21 cellular contexts compared by ENCODE assay signal in genomic region chr18:24586662-24587360, GRCh38.
A peak's percentile ranks its signal among the peaks of the same experiment; 100 is the strongest.
DNase-seq lines count a peak whose midpoint lies in the region; ATAC-seq and TF ChIP-seq lines count a peak whose summit lies in the region.
"Had no signal": no experiment of that assay in that cellular context is flagged by ENCODE, and none has a peak within 500 bp of the region (broad histone marks: within the 10 kb centered on the region; RNA-seq: fewer than 3 reads in every experiment).

No MANE protein-coding gene starts in this region.

- intact Hi-C loops in esophagus muscularis mucosa (cut with DNase I) (no loop called here), sciatic nerve (cut with DNase I) (no loop called here)

- H2AFZ ChIP-seq in H9 (ENCODE audit: low read length) = no peak overlapping the region

- DNase-seq in H9 = no peak
- DNase-seq in SJCRH30 = peak; percentile 37 to 81
- peak; percentile 83 for DNase-seq in esophagus muscularis mucosa (ENCODE audit: extremely low spot score)
- no peak for DNase-seq in sciatic nerve (ENCODE audit: low spot score)
- no peak for DNase-seq in iPS-NIHi7 (ENCODE audit: extremely low spot score)
- DNase-seq in caudate nucleus (lab: John Stamatoyannopoulos, UW) = no peak
- DNase-seq: AML-193; CD4-positive, alpha-beta T cell; H7; MM.1S; NCI-H2029; NCI-H446 treated with DMSO at 0.1 percent for 48 hours; NCI-H526; SHP77 treated with DMSO at 0.1 percent for 48 hours had no signal

- H4K5ac ChIP-seq in H9 (ENCODE audit: insufficient read length, low read depth, low read length) = no peak overlapping the region

- peaks cover 29 to 34% of the 10 kb centered on the region in 2 experiments for H3K4me1 Mint-ChIP-seq in H9

- no peak overlapping the region for H3K4ac ChIP-seq in H9 (ENCODE audit: low read depth, low read length)

- no peak overlapping the region for H3T11ph ChIP-seq in H9 (ENCODE audit: low read length)

- no peak overlapping the region for H2BK5ac ChIP-seq in H9 (ENCODE audit: insufficient read length, low read length)

- H4K8ac ChIP-seq in H9 (replicated peaks; ENCODE audit: insufficient read length, low read depth, low read length) = no peak overlapping the region

- H3K79me2 ChIP-seq in H9 (ENCODE audit: insufficient read depth, low read length) = no peaks in the 10 kb centered on the region

- no peak for TF ChIP-seq EP300 in esophagus muscularis mucosa (IDR thresholded peaks at IDR 0.05)

- no peak overlapping the region for H4K91ac ChIP-seq in H9 (ENCODE audit: insufficient read length, low read depth, low read length)

- peaks cover 19% of the 10 kb centered on the region for H3K4me1 ChIP-seq in H9 (ENCODE audit: insufficient read depth, low read length)
- H3K4me1 ChIP-seq in SJCRH30 = peaks cover 43% of the 10 kb centered on the region
- no peaks in the 10 kb centered on the region for H3K4me1 ChIP-seq in esophagus muscularis mucosa
- H3K4me1 ChIP-seq: BLaER1 treated with 17β-estradiol and CSF1 and Interleukin-3, amounts not matched to agents 10 nM and 100 nM had no signal

- H3K18ac ChIP-seq in H9 (ENCODE audit: insufficient read length, low read depth, low read length) = no peak overlapping the region

- no peak overlapping the region for H3K23ac ChIP-seq in H9 (ENCODE audit: insufficient read length, low read depth, low read length)

- no peak overlapping the region for H2BK12ac ChIP-seq in H9 (ENCODE audit: insufficient read length, low read depth, low read length)

- TF ChIP-seq CTCF in H9 (conservative IDR thresholded peaks at IDR 0.05) (no peak), esophagus muscularis mucosa (IDR thresholded peaks at IDR 0.05) (no peak)

- H3K14ac ChIP-seq in H9 (ENCODE audit: insufficient read depth, low read length) = no peak overlapping the region

- TF ChIP-seq POLR2A in esophagus muscularis mucosa (IDR thresholded peaks at IDR 0.05; ENCODE audit: low read depth) = no peak

- H3K27me3 ChIP-seq in H9 (ENCODE audit: insufficient read depth, low read length) (no peaks in the 10 kb centered on the region), SJCRH30 (no peaks in the 10 kb centered on the region), esophagus muscularis mucosa (peaks cover 0 to 23% (median 0%) of the 10 kb centered on the region in 4 donors)
- H3K27me3 ChIP-seq: BLaER1 treated with 17β-estradiol and CSF1 and Interleukin-3, amounts not matched to agents 10 nM and 100 nM had no signal

- no peak overlapping the region for H3K9ac ChIP-seq in H9 (ENCODE audit: extremely low read depth, insufficient read length, low read length)
- H3K9ac ChIP-seq: BLaER1 treated with 17β-estradiol and CSF1 and Interleukin-3, amounts not matched to agents 10 nM and 100 nM; KMS-11 had no signal

- no peaks in the 10 kb centered on the region for H3K27me3 Mint-ChIP-seq in H9 (ENCODE audit: low read depth)

- WGBS in H9 (ENCODE audit: extremely low coverage, insufficient read length, low lambda C conversion rate) = no CpG with 5 or more reads among the region's 5 CpGs
- 92% methylated on average over 5 of the region's 5 CpGs for WGBS in esophagus muscularis mucosa

- no peak overlapping the region for H2BK20ac ChIP-seq in H9 (ENCODE audit: low read depth, low read length, poor library complexity, severe bottlenecking)

- no peak overlapping the region for H2AK5ac ChIP-seq in H9 (ENCODE audit: insufficient read length, low read length)

- H3K36me3 ChIP-seq in SJCRH30 (no peaks in the 10 kb centered on the region), esophagus muscularis mucosa (no peaks in the 10 kb centered on the region)
- H3K36me3 ChIP-seq: BLaER1 treated with 17β-estradiol and CSF1 and Interleukin-3, amounts not matched to agents 10 nM and 100 nM had no signal

- no peaks in the 10 kb centered on the region for H3K23me2 ChIP-seq in H9 (ENCODE audit: insufficient read length, low read depth, low read length, poor library complexity, severe bottlenecking)

- H3K4me3 Mint-ChIP-seq in H9 = no peak overlapping the region; a peak in 1 of 5 replicates
- H3K4me3 Mint-ChIP-seq: CD4-positive, alpha-beta T cell had no signal

- ATAC-seq in sciatic nerve = peak; percentile 44
- no peak for ATAC-seq in HG02678 (IDR thresholded peaks at IDR 0.05; ENCODE audit: unreplicated experiment)
- no peak for ATAC-seq in GM18867 (IDR thresholded peaks at IDR 0.05; ENCODE audit: unreplicated experiment)
- ATAC-seq: GM12878, Panc1 had no signal

- H3K56ac ChIP-seq in H9 (ENCODE audit: insufficient read length, low read depth, low read length) = no peak overlapping the region

- H3K9me3 ChIP-seq in H9 (ENCODE audit: control insufficient read depth, low read depth, low read length) (no peaks in the 10 kb centered on the region), SJCRH30 (replicated peaks) (no peaks in the 10 kb centered on the region), esophagus muscularis mucosa (no peaks in the 10 kb centered on the region)

- H2BK15ac ChIP-seq in H9 (ENCODE audit: low read depth, low read length) = no peak overlapping the region

- no peak overlapping the region for H3K4me2 ChIP-seq in H9 (ENCODE audit: insufficient read depth, insufficient read length, low read length)
- H3K4me2 ChIP-seq: BLaER1 treated with 17β-estradiol and CSF1 and Interleukin-3, amounts not matched to agents 10 nM and 100 nM; KMS-11 had no signal

- no peaks in the 10 kb centered on the region for H3K79me1 ChIP-seq in H9 (ENCODE audit: insufficient read depth, low read depth, low read length, poor library complexity, severe bottlenecking)

- H3K9me3 Mint-ChIP-seq in H9 = peaks cover 3 to 5% of the 10 kb centered on the region in 2 experiments; a peak in 3 of 5 replicates
- H3K9me3 Mint-ChIP-seq: CD4-positive, alpha-beta T cell had no signal

- H2BK120ac ChIP-seq in H9 (ENCODE audit: low read depth, low read length, poor library complexity, severe bottlenecking) = no peak overlapping the region

- peaks cover 0 to 5% (median 0%) of the 10 kb centered on the region in 3 experiments; a peak in 2 of 7 replicates for H3K36me3 Mint-ChIP-seq in H9 (ENCODE audit: insufficient read depth in 1 of 3, low read depth in 3 of 3)

- H4K20me1 ChIP-seq in H9 (ENCODE audit: control insufficient read depth, insufficient read depth, insufficient read length) = no peaks in the 10 kb centered on the region
- H4K20me1 ChIP-seq: BLaER1 treated with 17β-estradiol and CSF1 and Interleukin-3, amounts not matched to agents 10 nM and 100 nM had no signal

- H3K4me3 ChIP-seq in SJCRH30 = no peak overlapping the region
- no peak overlapping the region for H3K4me3 ChIP-seq in esophagus muscularis mucosa
- H3K4me3 ChIP-seq: BLaER1 treated with 17β-estradiol and CSF1 and Interleukin-3, amounts not matched to agents 10 nM and 100 nM; GM12878; SK-N-MC had no signal

- peak overlapping the region in 2 of 3 experiments; percentile 33 to 51; a peak in 3 of 7 replicates for H3K27ac Mint-ChIP-seq in H9
- H3K27ac Mint-ChIP-seq: CD4-positive, alpha-beta T cell had no signal

- H3K27ac ChIP-seq in H9 (ENCODE audit: insufficient read length, low read depth, low read length) = no peak overlapping the region
- peak overlapping the region; percentile 90 for H3K27ac ChIP-seq in SJCRH30
- no peak overlapping the region for H3K27ac ChIP-seq in esophagus muscularis mucosa (replicated peaks in 1 of 4)
- no peak overlapping the region for H3K27ac ChIP-seq in caudate nucleus (ENCODE audit: low read depth, low read length)
- H3K27ac ChIP-seq: BLaER1 treated with 17β-estradiol and CSF1 and Interleukin-3, amounts not matched to agents 10 nM and 100 nM; KMS-11; SK-N-MC had no signal

Comparison
In these comparisons a context has a peak if more than half of its experiments do, and no peak if none do; other contexts are left out.
1. DNase-seq: peak in SJCRH30 (2 of 2) and esophagus muscularis mucosa (single experiment); none in H9 (single experiment), sciatic nerve (single experiment), iPS-NIHi7 (single experiment) and caudate nucleus (0 of 61).